ENCODE assay signal across 1 cellular context in genomic region chr11:74592441-74593362, GRCh38.
TF ChIP-seq lines count a peak whose summit lies in the region.

Gene POLD3 (plus strand): TSS chr11:74592582. CDS start chr11:74592659, 77 bp downstream.

TF ChIP-seq in HepG2, 621 proteins besides CTCF, POLR2A, EP300 and RAD21 (continued from another document and continues in another):
- TF ChIP-seq ZHX2 (IDR thresholded peaks at IDR 0.05; ENCODE audit: low read depth), result no peak; the same call in 1 of the 2 replicates
- TF ChIP-seq ZHX2 (CRISPR knock-in tag; IDR thresholded peaks at IDR 0.05; ENCODE audit: borderline replicate concordance), result no peak
- TF ChIP-seq SOX13 (IDR thresholded peaks at IDR 0.05), result no peak
- TF ChIP-seq SOX13 (CRISPR knock-in tag; conservative IDR thresholded peaks at IDR 0.05 in 1 of 2, IDR thresholded peaks at IDR 0.05 in 1 of 2), result peak in 1 of 2 experiments; percentile 52; a peak in 2 of 4 replicates
- peak; percentile 92 for TF ChIP-seq TOE1 (CRISPR knock-in tag; IDR thresholded peaks at IDR 0.05)
- TF ChIP-seq MEF2D (CRISPR knock-in tag; IDR thresholded peaks at IDR 0.05), result peak; percentile 58; the same call in 1 of the 2 replicates
- no peak for TF ChIP-seq ZFP1 (CRISPR knock-in tag; IDR thresholded peaks at IDR 0.05)
- TF ChIP-seq RFX5 (IDR thresholded peaks at IDR 0.05; ENCODE audit: low read depth, low read length), result 0 out of 2 replicates have a peak, but pooled peaks have one; percentile 15
- TF ChIP-seq, protein P1, sequence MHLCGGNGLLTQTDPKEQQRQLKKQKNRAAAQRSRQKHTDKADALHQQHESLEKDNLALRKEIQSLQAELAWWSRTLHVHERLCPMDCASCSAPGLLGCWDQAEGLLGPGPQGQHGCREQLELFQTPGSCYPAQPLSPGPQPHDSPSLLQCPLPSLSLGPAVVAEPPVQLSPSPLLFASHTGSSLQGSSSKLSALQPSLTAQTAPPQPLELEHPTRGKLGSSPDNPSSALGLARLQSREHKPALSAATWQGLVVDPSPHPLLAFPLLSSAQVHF (CRISPR knock-in tag; IDR thresholded peaks at IDR 0.05), result 0 out of 2 replicates have a peak, but pooled peaks have one; percentile 52
- no peak for TF ChIP-seq CREB1 (IDR thresholded peaks at IDR 0.05)
- TF ChIP-seq CREB1 (CRISPR knock-in tag; IDR thresholded peaks at IDR 0.05), result peak; percentile 88
- TF ChIP-seq NR1H2 (CRISPR knock-in tag; IDR thresholded peaks at IDR 0.05; ENCODE audit: borderline replicate concordance, low read depth), result no peak
- TF ChIP-seq BORCS8-MEF2B (CRISPR knock-in tag; IDR thresholded peaks at IDR 0.05), result peak; percentile 62
- peak; percentile 72 for TF ChIP-seq PHF20 (CRISPR knock-in tag; IDR thresholded peaks at IDR 0.05)
- TF ChIP-seq ZNF274 (CRISPR knock-in tag; IDR thresholded peaks at IDR 0.05), result peak; percentile 85
- TF ChIP-seq BCL6 (CRISPR knock-in tag; IDR thresholded peaks at IDR 0.05), result peak; percentile 65
- peak; percentile 71 for TF ChIP-seq RBM22 (optimal IDR thresholded peaks at IDR 0.05; ENCODE audit: low read length)
- no peak for TF ChIP-seq ZNF12 (CRISPR knock-in tag; IDR thresholded peaks at IDR 0.05)
- peak; percentile 98 for TF ChIP-seq E2F5 (CRISPR knock-in tag; conservative IDR thresholded peaks at IDR 0.05)
- TF ChIP-seq ZNF724P (CRISPR knock-in tag; IDR thresholded peaks at IDR 0.05; ENCODE audit: borderline replicate concordance), result no peak
- TF ChIP-seq, protein P2, sequence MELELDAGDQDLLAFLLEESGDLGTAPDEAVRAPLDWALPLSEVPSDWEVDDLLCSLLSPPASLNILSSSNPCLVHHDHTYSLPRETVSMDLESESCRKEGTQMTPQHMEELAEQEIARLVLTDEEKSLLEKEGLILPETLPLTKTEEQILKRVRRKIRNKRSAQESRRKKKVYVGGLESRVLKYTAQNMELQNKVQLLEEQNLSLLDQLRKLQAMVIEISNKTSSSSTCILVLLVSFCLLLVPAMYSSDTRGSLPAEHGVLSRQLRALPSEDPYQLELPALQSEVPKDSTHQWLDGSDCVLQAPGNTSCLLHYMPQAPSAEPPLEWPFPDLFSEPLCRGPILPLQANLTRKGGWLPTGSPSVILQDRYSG (CRISPR knock-in tag; IDR thresholded peaks at IDR 0.05), result no peak
- TF ChIP-seq ZNF124 (CRISPR knock-in tag; IDR thresholded peaks at IDR 0.05), result peak; percentile 76; the same call in 1 of the 2 replicates
- peak; percentile 45; the same call in 1 of the 2 replicates for TF ChIP-seq MED1 (CRISPR knock-in tag; IDR thresholded peaks at IDR 0.05)
- TF ChIP-seq, protein P3, sequence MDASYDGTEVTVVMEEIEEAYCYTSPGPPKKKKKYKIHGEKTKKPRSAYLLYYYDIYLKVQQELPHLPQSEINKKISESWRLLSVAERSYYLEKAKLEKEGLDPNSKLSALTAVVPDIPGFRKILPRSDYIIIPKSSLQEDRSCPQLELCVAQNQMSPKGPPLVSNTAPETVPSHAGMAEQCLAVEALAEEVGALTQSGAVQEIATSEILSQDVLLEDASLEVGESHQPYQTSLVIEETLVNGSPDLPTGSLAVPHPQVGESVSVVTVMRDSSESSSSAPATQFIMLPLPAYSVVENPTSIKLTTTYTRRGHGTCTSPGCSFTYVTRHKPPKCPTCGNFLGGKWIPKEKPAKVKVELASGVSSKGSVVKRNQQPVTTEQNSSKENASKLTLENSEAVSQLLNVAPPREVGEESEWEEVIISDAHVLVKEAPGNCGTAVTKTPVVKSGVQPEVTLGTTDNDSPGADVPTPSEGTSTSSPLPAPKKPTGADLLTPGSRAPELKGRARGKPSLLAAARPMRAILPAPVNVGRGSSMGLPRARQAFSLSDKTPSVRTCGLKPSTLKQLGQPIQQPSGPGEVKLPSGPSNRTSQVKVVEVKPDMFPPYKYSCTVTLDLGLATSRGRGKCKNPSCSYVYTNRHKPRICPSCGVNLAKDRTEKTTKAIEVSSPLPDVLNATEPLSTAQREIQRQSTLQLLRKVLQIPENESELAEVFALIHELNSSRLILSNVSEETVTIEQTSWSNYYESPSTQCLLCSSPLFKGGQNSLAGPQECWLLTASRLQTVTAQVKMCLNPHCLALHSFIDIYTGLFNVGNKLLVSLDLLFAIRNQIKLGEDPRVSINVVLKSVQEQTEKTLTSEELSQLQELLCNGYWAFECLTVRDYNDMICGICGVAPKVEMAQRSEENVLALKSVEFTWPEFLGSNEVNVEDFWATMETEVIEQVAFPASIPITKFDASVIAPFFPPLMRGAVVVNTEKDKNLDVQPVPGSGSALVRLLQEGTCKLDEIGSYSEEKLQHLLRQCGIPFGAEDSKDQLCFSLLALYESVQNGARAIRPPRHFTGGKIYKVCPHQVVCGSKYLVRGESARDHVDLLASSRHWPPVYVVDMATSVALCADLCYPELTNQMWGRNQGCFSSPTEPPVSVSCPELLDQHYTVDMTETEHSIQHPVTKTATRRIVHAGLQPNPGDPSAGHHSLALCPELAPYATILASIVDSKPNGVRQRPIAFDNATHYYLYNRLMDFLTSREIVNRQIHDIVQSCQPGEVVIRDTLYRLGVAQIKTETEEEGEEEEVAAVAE (CRISPR knock-in tag; IDR thresholded peaks at IDR 0.05; ENCODE audit: borderline replicate concordance), result 0 out of 2 replicates have a peak, but pooled peaks have one; percentile 55
- no peak; the same call in 1 of the 2 replicates for TF ChIP-seq ZMYM2 (CRISPR knock-in tag; IDR thresholded peaks at IDR 0.05)
- peak; percentile 85 for TF ChIP-seq KMT2A (CRISPR knock-in tag; IDR thresholded peaks at IDR 0.05)
- TF ChIP-seq HNF1A (IDR thresholded peaks at IDR 0.05; ENCODE audit: low read depth), result 0 out of 2 replicates have a peak, but pooled peaks have one; percentile 11
- TF ChIP-seq HNF1A (CRISPR knock-in tag; IDR thresholded peaks at IDR 0.05; ENCODE audit: borderline replicate concordance), result no peak
- no peak for TF ChIP-seq ZNF138 (CRISPR knock-in tag; IDR thresholded peaks at IDR 0.05; ENCODE audit: low read depth)
- TF ChIP-seq RFXAP (CRISPR knock-in tag; IDR thresholded peaks at IDR 0.05; ENCODE audit: borderline replicate concordance), result no peak
- TF ChIP-seq WIZ (CRISPR knock-in tag; IDR thresholded peaks at IDR 0.05), result no peak
- TF ChIP-seq ZNF441 (CRISPR knock-in tag; IDR thresholded peaks at IDR 0.05; ENCODE audit: borderline replicate concordance), result no peak
- TF ChIP-seq YY1 (IDR thresholded peaks at IDR 0.05; ENCODE audit: insufficient read depth, insufficient replicate concordance, low read depth, low read length), result peak; percentile 80
- TF ChIP-seq CBFB (CRISPR knock-in tag; IDR thresholded peaks at IDR 0.05), result peak; percentile 77; the same call in 1 of the 2 replicates
- TF ChIP-seq ZNF746 (CRISPR knock-in tag; IDR thresholded peaks at IDR 0.05), result peak; percentile 62; the same call in 1 of the 2 replicates
- 0 out of 2 replicates have a peak, but pooled peaks have one; percentile 21 for TF ChIP-seq RCOR2 (CRISPR knock-in tag; IDR thresholded peaks at IDR 0.05)
- peak; percentile 98 for TF ChIP-seq NR2C2 (CRISPR knock-in tag; IDR thresholded peaks at IDR 0.05; ENCODE audit: borderline replicate concordance)
- peak; percentile 85 for TF ChIP-seq ZNF574 (CRISPR knock-in tag; IDR thresholded peaks at IDR 0.05)
